ENCODE assay signal across 17 cellular contexts in genomic region chr15:101619615-101619865, GRCh38.
"Had no signal": no experiment of that assay in that cellular context is flagged by ENCODE, and none has a peak within 500 bp of the region (broad histone marks: within the 10 kb centered on the region; RNA-seq: fewer than 3 reads in every experiment).

No MANE protein-coding gene starts in this region.

- H3K9me2 ChIP-seq: SK-N-SH had no signal

- H3K27me3 ChIP-seq: SJSA1 had no signal

- H3K9me3 ChIP-seq: SJSA1 had no signal

- H3K27ac ChIP-seq: SJSA1 had no signal

- H3K9ac ChIP-seq: SK-N-SH had no signal

- H3K4me3 ChIP-seq: SJSA1 had no signal

- H3K36me3 ChIP-seq: SJSA1 had no signal

- H3K4me2 ChIP-seq: SK-N-SH had no signal

- H3K4me1 ChIP-seq: SJSA1 had no signal

- DNase-seq: Karpas-422, KBM-7, MM.1S, NCI-H1092 treated with DMSO at 0.1 percent for 48 hours, NCI-H1436, NCI-H187, NCI-H2029, NCI-H2081 treated with DMSO at 0.1 percent for 48 hours, NCI-H2171 treated with DMSO at 0.1 percent for 48 hours, NCI-H526 treated with DMSO at 0.1 percent for 48 hours, NCI-H748 treated with DMSO at 0.1 percent for 48 hours, Right ventricle myocardium superior, RPMI8226, SIG-M5, SK-N-SH, SW 1271 had no signal
